14 cellular contexts compared by ENCODE assay signal in the genomic region with DNA sequence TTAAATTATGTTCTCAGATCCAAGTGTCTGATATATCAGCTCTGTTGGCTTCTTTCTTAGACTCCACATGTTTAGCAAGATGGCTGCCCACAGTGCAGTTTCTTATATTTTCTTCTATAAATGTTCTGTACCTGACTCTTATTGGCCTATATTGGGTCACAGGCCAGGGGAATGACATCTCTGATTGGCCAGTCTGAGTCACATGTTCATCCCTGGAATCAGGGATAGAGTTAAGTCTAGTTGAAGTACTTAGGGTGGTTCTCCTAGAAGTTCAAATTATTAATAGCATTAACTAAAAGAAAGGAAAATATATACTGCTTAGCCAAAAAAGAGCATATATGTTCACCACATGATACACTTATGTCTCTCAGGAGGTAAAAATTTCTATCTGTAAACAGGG.
DNase-seq lines count a peak whose midpoint lies in the region; ATAC-seq and TF ChIP-seq lines count a peak whose summit lies in the region.
"Had no signal": no experiment of that assay in that cellular context is flagged by ENCODE, and none has a peak within 500 bp of the region (broad histone marks: within the 10 kb centered on the region; RNA-seq: fewer than 3 reads in every experiment).

No MANE protein-coding gene starts in this region.

- H2AFZ ChIP-seq in HCT116 (ENCODE audit: low read depth, low read length, poor library complexity, severe bottlenecking): peak overlapping the region; percentile 13

- POLR2A ChIA-PET in HCT116 (lab: Charles Lee): no interaction called here

- H3K4me3 ChIP-seq in HCT116 (replicated peaks in 1 of 2; ENCODE audit: low read depth in 1 of 2, low read length in 2 of 2): no peak overlapping the region
- no peak overlapping the region for H3K4me3 ChIP-seq in SK-N-MC
- no peak overlapping the region for H3K4me3 ChIP-seq in mesendoderm (ENCODE audit: low read length)

- no peak overlapping the region for H3K23ac ChIP-seq in mesendoderm (ENCODE audit: low read length)

- peak; percentile 47 for ATAC-seq in HCT116
- ATAC-seq in natural killer cell treated with Interleukin-12 subunit alpha and Interleukin-12 subunit beta and Interleukin-15 and Interleukin-18, amount 100 ng/mL, for 72 hours: no peak
- ATAC-seq: HepG2 had no signal

- H2BK120ac ChIP-seq in mesendoderm (ENCODE audit: low read depth, low read length): no peak overlapping the region

- H2BK15ac ChIP-seq in mesendoderm (replicated peaks; ENCODE audit: low read depth): no peak overlapping the region

- H4K8ac ChIP-seq in mesendoderm (ENCODE audit: low read depth, low read length): no peak overlapping the region

- no peak overlapping the region for H2BK5ac ChIP-seq in mesendoderm (ENCODE audit: low read length)

- no peaks in the 10 kb centered on the region for H3K27me3 ChIP-seq in HCT116 (ENCODE audit: insufficient read depth, low read length)
- H3K27me3 ChIP-seq in mesendoderm (ENCODE audit: insufficient read depth, low read length, poor library complexity): no peaks in the 10 kb centered on the region

- H3K4ac ChIP-seq in mesendoderm (ENCODE audit: low read depth, low read length): no peak overlapping the region

- H3K9me3 Mint-ChIP-seq in natural killer cell treated with Interleukin-12 subunit alpha and Interleukin-12 subunit beta and Interleukin-15 and Interleukin-18, amount 100 ng/mL, for 72 hours: no peaks in the 10 kb centered on the region

- H3K9me2 ChIP-seq in HCT116 (ENCODE audit: insufficient read depth): no peaks in the 10 kb centered on the region

- no peak overlapping the region for H2AK5ac ChIP-seq in mesendoderm (ENCODE audit: low read length)

- BruUV-seq in HCT116 (replicated peaks; lab: Mats Ljungman, UMichigan): no TSS peak

- H3K27me3 Mint-ChIP-seq in natural killer cell treated with Interleukin-12 subunit alpha and Interleukin-12 subunit beta and Interleukin-15 and Interleukin-18, amount 100 ng/mL, for 72 hours: peaks cover 0 to 5% of the 10 kb centered on the region in 2 donors

- H3K4me1 Mint-ChIP-seq in natural killer cell treated with Interleukin-12 subunit alpha and Interleukin-12 subunit beta and Interleukin-15 and Interleukin-18, amount 100 ng/mL, for 72 hours (ENCODE audit: low read depth in 2 of 2): no peaks in the 10 kb centered on the region

- H3K9ac ChIP-seq in HCT116 (ENCODE audit: low read length): no peak overlapping the region
- no peak overlapping the region for H3K9ac ChIP-seq in SK-N-MC (ENCODE audit: insufficient read length)
- no peak overlapping the region for H3K9ac ChIP-seq in mesendoderm (ENCODE audit: low read length)

- no peak overlapping the region for H3K18ac ChIP-seq in mesendoderm (ENCODE audit: low read length)

- H4K20me1 ChIP-seq in HCT116 (ENCODE audit: insufficient read depth): no peaks in the 10 kb centered on the region

- DNase-seq in AG08396 (ENCODE audit: low spot score) (peak; percentile 39), HCT116 (ENCODE audit: low read depth, low spot score) (no peak), SK-N-MC (ENCODE audit: low read depth, low spot score) (no peak), mesendoderm (peak; percentile 17), NCI-H1694 (lab: John Stamatoyannopoulos, UW) (no peak), HuH-7 (ENCODE audit: low spot score) (no peak)
- DNase-seq in natural killer cell treated with Interleukin-12 subunit alpha and Interleukin-12 subunit beta and Interleukin-15 and Interleukin-18, amount 100 ng/mL, for 72 hours (ENCODE audit: low spot score): no peak
- DNase-seq: GOT3, NCI-H1048, NCI-H2107, NCI-H446, SHP77 treated with DMSO at 0.1 percent for 48 hours had no signal

- no peak overlapping the region for H4K5ac ChIP-seq in mesendoderm (ENCODE audit: low read length)

- H3K4me1 ChIP-seq in HCT116 (ENCODE audit: control insufficient read depth in 1 of 2, insufficient read depth in 2 of 2, low read length in 2 of 2): no peaks in the 10 kb centered on the region
- H3K4me1 ChIP-seq in mesendoderm (ENCODE audit: control insufficient read depth, low read depth, low read length): no peaks in the 10 kb centered on the region

- peaks cover 6% of the 10 kb centered on the region for H3K36me3 Mint-ChIP-seq in natural killer cell treated with Interleukin-12 subunit alpha and Interleukin-12 subunit beta and Interleukin-15 and Interleukin-18, amount 100 ng/mL, for 72 hours

- TF ChIP-seq CTCF in HCT116 (IDR thresholded peaks at IDR 0.05 in 2 of 3, conservative IDR thresholded peaks at IDR 0.05 in 1 of 3; ENCODE audit: borderline replicate concordance in 1 of 3, insufficient read depth in 1 of 3, low read depth in 2 of 3, low read length in 2 of 3): no peak

- no peak overlapping the region for H3K27ac ChIP-seq in HCT116 (ENCODE audit: low read depth, low read length)
- H3K27ac ChIP-seq in SK-N-MC: peak overlapping the region; percentile 55; the same call in 1 of the 2 replicates
- H3K27ac ChIP-seq in mesendoderm (ENCODE audit: low read depth, low read length): no peak overlapping the region
- H3K27ac ChIP-seq: C4-2B had no signal

- H3K79me2 ChIP-seq in HCT116 (ENCODE audit: insufficient read depth, low read length) (no peaks in the 10 kb centered on the region), mesendoderm (ENCODE audit: control insufficient read depth, insufficient read depth, low read length) (no peaks in the 10 kb centered on the region)

- RAD21 ChIA-PET in HCT116 (lab: Charles Lee; ENCODE audit: low non-redundant PET in 1 of 2, low total read pairs in 2 of 2, uncharacterized antibody in 2 of 2, unreplicated experiment in 2 of 2): no interaction called here

- H3K9me3 ChIP-seq in HCT116 (ENCODE audit: control insufficient read depth in 1 of 2, insufficient read depth in 1 of 2, low read depth in 1 of 2, low read length in 2 of 2) (no peaks in the 10 kb centered on the region), SK-N-MC (ENCODE audit: low read depth, low read length) (no peaks in the 10 kb centered on the region)

- no peak for TF ChIP-seq POLR2A in HCT116 (IDR thresholded peaks at IDR 0.05; ENCODE audit: borderline replicate concordance, extremely low read depth, insufficient read depth, insufficient read length)

- H3K4me2 ChIP-seq in HCT116 (ENCODE audit: low read length) (no peak overlapping the region), mesendoderm (ENCODE audit: low read length) (no peak overlapping the region)

- H3K36me3 ChIP-seq in HCT116 (ENCODE audit: control insufficient read depth in 1 of 2, insufficient read depth in 2 of 2, low read length in 2 of 2): no peaks in the 10 kb centered on the region
- no peaks in the 10 kb centered on the region for H3K36me3 ChIP-seq in SK-N-MC (ENCODE audit: insufficient read depth, low read length)
- H3K36me3 ChIP-seq in mesendoderm (ENCODE audit: control insufficient read depth, insufficient read depth, low read length): no peaks in the 10 kb centered on the region

- CTCF ChIA-PET in HCT116 (lab: Charles Lee): no interaction called here

- H3K27ac Mint-ChIP-seq in natural killer cell treated with Interleukin-12 subunit alpha and Interleukin-12 subunit beta and Interleukin-15 and Interleukin-18, amount 100 ng/mL, for 72 hours: no peak overlapping the region

- H3K4me3 Mint-ChIP-seq in natural killer cell treated with Interleukin-12 subunit alpha and Interleukin-12 subunit beta and Interleukin-15 and Interleukin-18, amount 100 ng/mL, for 72 hours: no peak overlapping the region

- no peak overlapping the region for H3K56ac ChIP-seq in mesendoderm (ENCODE audit: low read length)

- H3K79me1 ChIP-seq in mesendoderm (ENCODE audit: low read length): no peaks in the 10 kb centered on the region

- TF ChIP-seq RAD21 in HCT116 (IDR thresholded peaks at IDR 0.05; ENCODE audit: low read depth): no peak

- intact Hi-C loops in HCT116 (cut with micrococcal nuclease): no loop called here

TF ChIP-seq in HCT116, 20 proteins besides CTCF, POLR2A, EP300 and RAD21:
- no peak for TF ChIP-seq POLR2AphosphoS5 (IDR thresholded peaks at IDR 0.05; ENCODE audit: low read depth, low read length)
- no peak for TF ChIP-seq FOSL1 (IDR thresholded peaks at IDR 0.05; ENCODE audit: low read depth)

Comparison
In these comparisons a context has a peak if more than half of its experiments do, and no peak if none do; other contexts are left out.
1. DNase-seq: peak in AG08396 (single experiment) and mesendoderm (single experiment); none in HCT116 (single experiment), SK-N-MC (single experiment), NCI-H1694 (single experiment), natural killer cell treated with Interleukin-12 subunit alpha and Interleukin-12 subunit beta and Interleukin-15 and Interleukin-18, amount 100 ng/mL, for 72 hours (single experiment) and HuH-7 (single experiment).